ENCODE assay signal across 8 cellular contexts in the genomic region with DNA sequence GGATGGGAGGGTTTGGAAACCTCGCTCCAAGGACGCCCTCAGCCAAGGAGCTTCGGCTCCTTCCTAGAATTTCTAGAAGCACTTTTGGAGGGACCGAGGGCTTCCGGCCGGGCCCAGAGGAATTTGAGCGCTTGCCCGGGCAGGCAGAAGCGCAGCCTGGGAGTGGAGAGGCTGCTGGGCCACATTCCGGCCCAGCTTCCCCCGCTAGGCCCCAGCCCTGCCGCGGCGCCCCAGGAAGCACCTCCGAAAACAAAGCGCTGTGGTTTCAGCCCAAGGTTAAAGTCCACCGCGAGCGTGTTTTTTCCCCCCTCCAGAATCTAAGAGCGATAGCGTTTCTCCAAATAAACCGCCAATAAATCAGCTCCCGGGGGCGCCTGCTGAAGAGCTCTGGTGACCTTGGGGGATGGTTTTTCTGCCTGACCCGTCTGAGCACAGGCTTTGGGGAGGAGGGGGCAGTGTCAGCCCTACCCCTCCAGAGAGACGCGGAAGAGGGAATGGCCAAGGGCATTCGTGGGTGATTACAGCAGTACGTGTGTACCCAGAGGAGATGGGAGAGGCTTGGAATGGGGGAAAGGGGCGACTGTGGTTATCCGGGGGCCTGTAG. TPM values are rescaled to one million over a fixed set of nuclear protein-coding genes. Genes with fewer than 3 reads are reported as not detected.
DNase-seq lines count a peak whose midpoint lies in the region; ATAC-seq, FAIRE-seq and TF ChIP-seq lines count a peak whose summit lies in the region.

No MANE protein-coding gene starts in this region.

- H3K27me3 Mint-ChIP-seq in stimulated activated naive CD8-positive, alpha-beta T cell treated with anti-CD3 and anti-CD28 coated beads, Interleukin-15, amount 100 ng/mL, for 72 hours = peaks cover 84% of the 10 kb centered on the region

- no peaks in the 10 kb centered on the region for H3K27me3 ChIP-seq in IMR-90 (ENCODE audit: control insufficient read depth, insufficient read depth, low read length)
- no peaks in the 10 kb centered on the region for H3K27me3 ChIP-seq in brain microvascular endothelial cell (replicated peaks)

- peak overlapping the region; percentile 89 for H2BK5ac ChIP-seq in IMR-90 (ENCODE audit: low read depth, low read length, poor library complexity, severe bottlenecking)

- H3K14ac ChIP-seq in IMR-90 (replicated peaks; ENCODE audit: low read depth, low read length) = peak overlapping the region; percentile 95

- peak overlapping the region; percentile 57 to 73 for H3K4me3 Mint-ChIP-seq in stimulated activated naive CD8-positive, alpha-beta T cell treated with anti-CD3 and anti-CD28 coated beads, Interleukin-15, amount 100 ng/mL, for 72 hours

- H3K56ac ChIP-seq in IMR-90 (ENCODE audit: extremely low read depth, insufficient read depth, low read length) = peak overlapping the region; percentile 89

- H2BK120ac ChIP-seq in IMR-90 (ENCODE audit: low read depth, low read length) = peak overlapping the region; percentile 75

- H3K4me2 ChIP-seq in IMR-90 (ENCODE audit: low read depth, low read length) = peak overlapping the region; percentile 90

- H2BK15ac ChIP-seq in IMR-90 (ENCODE audit: low read depth, low read length) = peak overlapping the region; percentile 46; the same call in 1 of the 3 replicates

- WGBS in IMR-90 (ENCODE audit: extremely low coverage in 2 of 2, insufficient read length in 1 of 2), 2 experiments = 1% methylated on average over 17 of the region's 31 CpGs; no CpG with 5 or more reads in 1 of the 2 experiments

- intact Hi-C loops in IMR-90 (cut with micrococcal nuclease) = no loop called here
- intact Hi-C loops in kidney (cut with DNase I) = no loop called here

- TF ChIP-seq POLR2A in IMR-90 (IDR thresholded peaks at IDR 0.05; ENCODE audit: low read depth, low read length) = no peak

- H4K8ac ChIP-seq in IMR-90 (ENCODE audit: low read depth in 2 of 2, low read length in 2 of 2) = peak overlapping the region; percentile 59 to 89; a peak in 3 of 4 replicates

- H2AK9ac ChIP-seq in IMR-90 (replicated peaks; ENCODE audit: low read depth, low read length, poor library complexity) = peak overlapping the region; percentile 99

- dilution Hi-C loops in IMR-90 (cut with HindIII; ENCODE audit: low sequenced_read_pairs, unreplicated experiment) = no loop called here

- peak overlapping the region; percentile 91 for H2AK5ac ChIP-seq in IMR-90 (ENCODE audit: low read depth, low read length)

- H3K4me1 ChIP-seq in IMR-90 (ENCODE audit: control insufficient read depth, insufficient read depth, low read length) = peaks cover 6% of the 10 kb centered on the region; the same call in 1 of the 2 replicates
- peaks cover 4 to 17% of the 10 kb centered on the region in 2 donors for H3K4me1 ChIP-seq in kidney (ENCODE audit: control insufficient read depth in 1 of 2, insufficient read depth in 1 of 2, low read depth in 1 of 2, low read length in 2 of 2)

- peak overlapping the region; percentile 77 for H3K18ac ChIP-seq in IMR-90 (ENCODE audit: low read depth, low read length)

- H3K27ac Mint-ChIP-seq in stimulated activated naive CD8-positive, alpha-beta T cell treated with anti-CD3 and anti-CD28 coated beads, Interleukin-15, amount 100 ng/mL, for 72 hours = peak overlapping the region in 1 of 2 donors; percentile 71

- H3K79me1 ChIP-seq in IMR-90 (ENCODE audit: low read depth in 1 of 2, low read length in 2 of 2) = peaks cover 7 to 38% of the 10 kb centered on the region in 2 experiments

- TF ChIP-seq RAD21 in IMR-90 (IDR thresholded peaks at IDR 0.05; ENCODE audit: low read length) = no peak

- POLR2A ChIA-PET in IMR-90 (lab: Charles Lee; ENCODE audit: unreplicated experiment) = no interaction called here

- peak overlapping the region; percentile 90 for H3K9ac ChIP-seq in IMR-90 (ENCODE audit: low read depth, low read length)
- H3K9ac ChIP-seq in kidney (ENCODE audit: low read length in 2 of 2) = peak overlapping the region; percentile 62 to 95

- peaks cover 0 to 6% of the 10 kb centered on the region in 2 donors for H3K9me3 Mint-ChIP-seq in stimulated activated naive CD8-positive, alpha-beta T cell treated with anti-CD3 and anti-CD28 coated beads, Interleukin-15, amount 100 ng/mL, for 72 hours

- H3K9me3 ChIP-seq in IMR-90 (ENCODE audit: control insufficient read depth, insufficient read depth, low read length) (0 out of 2 replicates have a peak, but pooled peaks cover 2% of the 10 kb centered on the region), kidney (ENCODE audit: control insufficient read depth in 1 of 2, low read length in 2 of 2) (no peaks in the 10 kb centered on the region)

- peak overlapping the region; percentile 96 for H4K91ac ChIP-seq in IMR-90 (ENCODE audit: insufficient read depth, low read depth, low read length)

- H4K20me1 ChIP-seq in IMR-90 (ENCODE audit: insufficient read depth, low read length) = peaks cover 38% of the 10 kb centered on the region; the same call in 1 of the 2 replicates

- peak overlapping the region; percentile 69 for H4K5ac ChIP-seq in IMR-90 (ENCODE audit: low read depth, low read length)

- H3K4me1 Mint-ChIP-seq in stimulated activated naive CD8-positive, alpha-beta T cell treated with anti-CD3 and anti-CD28 coated beads, Interleukin-15, amount 100 ng/mL, for 72 hours = peaks cover 58% of the 10 kb centered on the region

- no peak overlapping the region for H2BK20ac ChIP-seq in IMR-90 (ENCODE audit: low read depth, low read length)

- H3K23ac ChIP-seq in IMR-90 (ENCODE audit: low read depth, low read length) = peak overlapping the region; percentile 95

- TF ChIP-seq CTCF in IMR-90 (conservative IDR thresholded peaks at IDR 0.05; ENCODE audit: low read depth, low read length) (no peak), brain microvascular endothelial cell (IDR thresholded peaks at IDR 0.05; ENCODE audit: low read depth, low read length, missing control alignments) (no peak), kidney (IDR thresholded peaks at IDR 0.05; ENCODE audit: borderline replicate concordance, extremely low read depth, insufficient read depth) (no peak)

- peak overlapping the region; percentile 96 for H3K4ac ChIP-seq in IMR-90 (ENCODE audit: low read depth, low read length)

- peak; percentile 49 for DNase-seq in DMS79 (lab: John Stamatoyannopoulos, UW)
- peak; percentile 47 for DNase-seq in IMR-90
- DNase-seq in brain microvascular endothelial cell = no peak
- DNase-seq in kidney = peak; percentile 88
- DNase-seq in stimulated activated naive CD8-positive, alpha-beta T cell treated with anti-CD3 and anti-CD28 coated beads, Interleukin-15, amount 100 ng/mL, for 72 hours = peak; percentile 34 to 42
- DNase-seq in HPDE6-E6E7 (ENCODE audit: extremely low spot score) = no peak
- DNase-seq in activated effector memory CD4-positive, alpha-beta T cell treated with Interleukin-2 at 50 U/mL for 16 hours = no peak

- H3K4me3 ChIP-seq in IMR-90 (ENCODE audit: insufficient read depth, low read depth, low read length) (peak overlapping the region; percentile 59), brain microvascular endothelial cell (ENCODE audit: low read depth, low read length) (peak overlapping the region; percentile 85), kidney (ENCODE audit: low read length in 2 of 2) (peak overlapping the region; percentile 55 to 93)

- peaks cover 9% of the 10 kb centered on the region; the same call in 1 of the 2 replicates for H3K36me3 ChIP-seq in IMR-90 (ENCODE audit: control insufficient read depth, insufficient read depth, low read length)
- no peaks in the 10 kb centered on the region for H3K36me3 ChIP-seq in brain microvascular endothelial cell (replicated peaks)
- H3K36me3 ChIP-seq in kidney (ENCODE audit: control insufficient read depth in 1 of 2, insufficient read depth in 2 of 2, low read length in 2 of 2) = no peaks in the 10 kb centered on the region

- no peak for FAIRE-seq in kidney (lab: Jason Lieb, UNC)

- peaks cover 4% of the 10 kb centered on the region for H3K9me1 ChIP-seq in IMR-90 (ENCODE audit: insufficient read depth, low read length)

- H3K27ac ChIP-seq in IMR-90 (ENCODE audit: insufficient read depth, low read length) (peak overlapping the region; percentile 99), brain microvascular endothelial cell (peak overlapping the region; percentile 69), kidney (ENCODE audit: low read depth in 2 of 2, low read length in 2 of 2) (peak overlapping the region; percentile 99)

- in situ Hi-C loops in IMR-90 (cut with MboI; ENCODE audit: low sequenced_read_pairs) (no loop called here), brain microvascular endothelial cell (cut with HindIII; ENCODE audit: low pct_ligation_motif_present, low sequenced_read_pairs) (no loop called here)

- peak overlapping the region; percentile 77 for H2AFZ ChIP-seq in IMR-90 (replicated peaks; ENCODE audit: low read length, poor library complexity)

- CTCF ChIA-PET in IMR-90 (lab: Yijun Ruan, JAX) = no interaction called here

- peak; percentile 2; the same call in 1 of the 2 replicates for ATAC-seq in IMR-90 (ENCODE audit: low read depth)
- peak; percentile 51 for ATAC-seq in stimulated activated naive CD8-positive, alpha-beta T cell treated with anti-CD3 and anti-CD28 coated beads, Interleukin-15, amount 100 ng/mL, for 72 hours
- ATAC-seq in GM18868 (IDR thresholded peaks at IDR 0.05; ENCODE audit: unreplicated experiment) = no peak

- no TSS peak for BruUV-seq in IMR-90 (replicated peaks; lab: Mats Ljungman, UMichigan)

TF ChIP-seq in IMR-90, 13 proteins besides CTCF, POLR2A, EP300 and RAD21:
- TF ChIP-seq, protein P1, sequence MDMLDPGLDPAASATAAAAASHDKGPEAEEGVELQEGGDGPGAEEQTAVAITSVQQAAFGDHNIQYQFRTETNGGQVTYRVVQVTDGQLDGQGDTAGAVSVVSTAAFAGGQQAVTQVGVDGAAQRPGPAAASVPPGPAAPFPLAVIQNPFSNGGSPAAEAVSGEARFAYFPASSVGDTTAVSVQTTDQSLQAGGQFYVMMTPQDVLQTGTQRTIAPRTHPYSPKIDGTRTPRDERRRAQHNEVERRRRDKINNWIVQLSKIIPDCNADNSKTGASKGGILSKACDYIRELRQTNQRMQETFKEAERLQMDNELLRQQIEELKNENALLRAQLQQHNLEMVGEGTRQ (IDR thresholded peaks at IDR 0.05; ENCODE audit: low read depth, low read length) = no peak

RNA-seq across cellular contexts. Expression of a gene that starts 5.7 kb away (rescaled TPM):
- total RNA-seq in IMR-90 (2012; rRNA removed) (4.7 and 5.3 TPM in 2 replicates), kidney (125 TPM)
- polyA plus RNA-seq in IMR-90 (2012; rRNA removed) (29.6 and 37.9 TPM in 2 replicates), kidney (ENCODE audit: insufficient read depth, low read depth, low replicate concordance) (12.5 TPM)
- 37.7 and 43.0 TPM in 2 replicates for polyA plus RNA-seq in IMR-90 (2012; cell fraction: cytosol; rRNA removed)
- 64.3 and 93.3 TPM in 2 replicates for polyA plus RNA-seq in IMR-90 (2012; cell fraction: nucleus; rRNA removed; ENCODE audit: low replicate concordance)

Comparison
In these comparisons a context has a peak if more than half of its experiments do, and no peak if none do; other contexts are left out.
1. DNase-seq: peak in DMS79 (single experiment), IMR-90 (single experiment), kidney (single experiment) and stimulated activated naive CD8-positive, alpha-beta T cell treated with anti-CD3 and anti-CD28 coated beads, Interleukin-15, amount 100 ng/mL, for 72 hours (2 of 2); none in brain microvascular endothelial cell (single experiment), HPDE6-E6E7 (single experiment) and activated effector memory CD4-positive, alpha-beta T cell treated with Interleukin-2 at 50 U/mL for 16 hours (single experiment).
2. RNA of a gene that starts 5.7 kb away (total RNA-seq): 125 TPM in kidney (single experiment); 4.7 to 5.3 TPM in IMR-90; every median in the first group is over 10 times any median in the second.
3. Peak in every context shown above with its lines, with median percentiles within 50 percentile points of each other: H3K27ac ChIP-seq and H3K4me3 ChIP-seq.